Comparison of ENCODE assay signal across 12 cellular contexts in genomic region chr3:29763115-29763514, GRCh38.
"Had no signal": no experiment of that assay in that cellular context is flagged by ENCODE, and none has a peak within 500 bp of the region (broad histone marks: within the 10 kb centered on the region; RNA-seq: fewer than 3 reads in every experiment).

No MANE protein-coding gene starts in this region.

- DNase-seq: activated naive CD4-positive, alpha-beta T cell treated with anti-CD3 and anti-CD28 coated beads, Interleukin-2, amount 10 ng/mL, durations not matched to agents 7 days and 5 days; adrenal gland; caudate nucleus; effector CD8-positive, alpha-beta T cell; kidney glomerular epithelial cell; ovary; stimulated activated CD4-positive, alpha-beta T cell treated with anti-CD3 and anti-CD28 coated beads, Interleukin-15, amount 100 ng/mL, for 24 hours; stimulated activated CD4-positive, alpha-beta T cell treated with anti-CD3 and anti-CD28 coated beads, Interleukin-4, amount 100 ng/mL, for 24 hours; stimulated activated naive CD8-positive, alpha-beta T cell treated with anti-CD3 and anti-CD28 coated beads, Interleukin-15, amount 100 ng/mL, for 72 hours had no signal

- H3K27ac ChIP-seq: adrenal gland, coronary artery, hepatocyte, ovary, thoracic aorta had no signal

- H3K27me3 ChIP-seq: adrenal gland, hepatocyte, ovary had no signal

- H2AFZ ChIP-seq: hepatocyte had no signal

- H3K9me3 ChIP-seq: adrenal gland, ovary, thoracic aorta had no signal

- ATAC-seq: stimulated activated naive CD8-positive, alpha-beta T cell treated with anti-CD3 and anti-CD28 coated beads, Interleukin-15, amount 100 ng/mL, for 72 hours had no signal

- H3K4me3 ChIP-seq: adrenal gland, coronary artery, hepatocyte, ovary, thoracic aorta had no signal

- H3K36me3 ChIP-seq: adrenal gland, ovary, thoracic aorta had no signal

- H3K79me2 ChIP-seq: hepatocyte had no signal

- H3K4me2 ChIP-seq: hepatocyte had no signal
